Comparison of ENCODE assay signal across 13 cellular contexts in the genomic region with DNA sequence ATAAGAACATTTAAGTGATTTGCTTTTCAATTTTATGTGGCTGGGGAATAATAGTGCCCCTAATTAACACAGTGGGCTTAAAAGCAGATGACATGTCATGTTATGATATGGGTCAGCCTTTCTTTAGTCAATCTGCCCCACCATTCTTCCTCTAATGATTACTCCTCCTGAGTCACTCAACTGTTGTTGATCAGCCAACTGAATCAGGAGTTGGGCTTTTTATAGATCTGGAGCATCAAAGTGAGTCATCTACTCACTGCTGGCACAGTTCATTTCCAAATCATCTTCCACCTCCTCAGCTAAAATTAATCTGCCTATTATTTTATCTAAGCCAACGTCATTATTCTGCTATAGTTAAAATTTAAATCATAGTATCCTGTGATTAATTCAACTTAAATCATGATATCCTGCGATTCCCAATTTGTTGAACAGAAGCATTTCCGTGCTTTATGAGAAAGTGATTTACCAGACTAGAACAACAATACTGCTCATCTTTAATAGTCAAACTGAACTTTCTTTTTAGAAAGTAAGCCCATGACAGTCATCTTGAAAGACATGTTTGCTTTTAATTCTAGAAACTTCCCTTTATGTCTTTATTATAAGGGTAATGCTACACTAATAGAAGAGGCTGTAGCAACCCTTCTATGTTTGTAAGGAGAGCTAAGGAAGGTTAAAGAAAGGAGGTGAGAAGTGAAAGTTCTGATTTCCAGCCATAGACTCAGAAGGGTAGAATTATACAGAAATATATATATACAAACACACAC.
DNase-seq lines count a peak whose midpoint lies in the region; ATAC-seq and TF ChIP-seq lines count a peak whose summit lies in the region.
"Had no signal": no experiment of that assay in that cellular context is flagged by ENCODE, and none has a peak within 500 bp of the region (broad histone marks: within the 10 kb centered on the region; RNA-seq: fewer than 3 reads in every experiment).

No MANE protein-coding gene starts in this region.

- TF ChIP-seq POLR2A in Peyer's patch (IDR thresholded peaks at IDR 0.05) = no peak

- H3K27me3 ChIP-seq in GM06990 (replicated peaks; ENCODE audit: control insufficient read depth, insufficient read depth, low read length) (no peaks in the 10 kb centered on the region), MG63 (no peaks in the 10 kb centered on the region), Peyer's patch (no peaks in the 10 kb centered on the region)

- H3K4me3 ChIP-seq in GM06990 (replicated peaks; ENCODE audit: low read depth, low read length) (no peak overlapping the region), MG63 (no peak overlapping the region), cardiac fibroblast (replicated peaks in 1 of 2; ENCODE audit: low read depth in 2 of 2, low read length in 2 of 2) (no peak overlapping the region), Peyer's patch (no peak overlapping the region)

- H3K36me3 ChIP-seq in GM06990 (ENCODE audit: control insufficient read depth, insufficient read depth, low read length) (no peaks in the 10 kb centered on the region), MG63 (no peaks in the 10 kb centered on the region), Peyer's patch (no peaks in the 10 kb centered on the region)

- no peaks in the 10 kb centered on the region for H3K4me1 ChIP-seq in Peyer's patch

- no peaks in the 10 kb centered on the region; the same call in 1 of the 2 replicates for H3K9me3 ChIP-seq in MG63
- H3K9me3 ChIP-seq in Peyer's patch = no peaks in the 10 kb centered on the region

- no peak for TF ChIP-seq CTCF in GM06990 (IDR thresholded peaks at IDR 0.05; ENCODE audit: insufficient read depth, low read length, poor library complexity, severe bottlenecking)
- TF ChIP-seq CTCF in cardiac fibroblast (IDR thresholded peaks at IDR 0.05; ENCODE audit: low read depth, low read length) = no peak
- TF ChIP-seq CTCF in Peyer's patch (IDR thresholded peaks at IDR 0.05) = no peak

- no peak overlapping the region for H3K27ac ChIP-seq in Peyer's patch

- ATAC-seq in HG03159 (IDR thresholded peaks at IDR 0.05; ENCODE audit: unreplicated experiment) (no peak), HG03175 (IDR thresholded peaks at IDR 0.05; ENCODE audit: unreplicated experiment) (no peak)

- DNase-seq in GM06990 (ENCODE audit: extremely low read depth, insufficient read length) (peak; percentile 44), MG63 (peak; percentile 43), cardiac fibroblast (ENCODE audit: low read depth in 2 of 2) (peak; percentile 22 to 84), putamen (ENCODE audit: low spot score) (peak; percentile 73), NCI-H2171 treated with DMSO at 0.1 percent for 48 hours (lab: John Stamatoyannopoulos, UW) (no peak), Peyer's patch (no peak)
- DNase-seq: activated CD4-positive, alpha-beta T cell treated with anti-CD3 and anti-CD28 coated beads, Interleukin-2, amount 10 ng/mL, durations not matched to agents 24 days and 14 days; activated naive CD4-positive, alpha-beta T cell treated with Interleukin-2 at 50 U/mL for 16 hours; GDM1; SHP77; stimulated activated naive CD4-positive, alpha-beta T cell treated with Interleukin-2 at 50 U/mL for 16 hours had no signal

Comparison
In these comparisons a context has a peak if more than half of its experiments do, and no peak if none do; other contexts are left out.
1. DNase-seq: peak in GM06990 (single experiment), MG63 (single experiment), cardiac fibroblast (2 of 2) and putamen (single experiment); none in NCI-H2171 treated with DMSO at 0.1 percent for 48 hours (single experiment) and Peyer's patch (0 of 3).